15 cellular contexts compared by ENCODE assay signal in the genomic region with DNA sequence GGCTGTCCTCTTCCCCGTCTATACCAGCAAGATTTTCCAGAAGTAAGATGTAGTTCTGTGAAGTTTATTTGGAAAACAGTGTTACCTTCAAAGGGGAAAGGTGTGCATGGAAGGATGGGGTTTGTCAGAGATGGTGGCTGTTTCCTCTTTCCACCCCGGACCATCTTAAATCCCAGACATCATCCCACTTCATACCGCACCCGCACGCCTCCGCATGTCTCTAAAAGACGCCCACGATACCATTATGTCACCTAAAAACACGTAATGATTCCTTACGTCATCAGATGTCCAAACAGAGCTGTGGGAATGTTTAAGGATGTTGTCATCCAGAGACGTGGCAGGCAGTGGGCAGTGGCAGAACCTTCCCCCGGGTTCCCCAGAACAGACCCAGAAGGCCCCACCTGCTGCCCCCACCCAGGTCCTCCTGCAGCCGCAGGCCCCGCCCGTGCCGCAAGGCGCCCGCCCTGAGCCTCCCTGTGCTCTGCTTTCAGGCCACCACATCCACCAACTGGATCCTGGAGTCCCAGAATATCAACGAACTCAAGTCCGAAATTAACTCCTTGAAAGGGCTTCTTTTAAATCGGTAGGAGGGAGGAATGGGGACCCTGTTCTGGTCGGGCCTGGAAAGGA.
"Had no signal": no experiment of that assay in that cellular context is flagged by ENCODE, and none has a peak within 500 bp of the region (broad histone marks: within the 10 kb centered on the region; RNA-seq: fewer than 3 reads in every experiment).

No MANE protein-coding gene starts in this region.

- H3K4me3 Mint-ChIP-seq: activated CD4-positive, alpha-beta memory T cell treated with anti-CD3 and anti-CD28 coated beads for 36 hours; activated CD4-positive, alpha-beta T cell treated with anti-CD3 and anti-CD28 coated beads for 36 hours; activated CD8-positive, alpha-beta memory T cell treated with anti-CD3 and anti-CD28 coated beads, Interleukin-2, amount 10 ng/mL, durations not matched to agents 7 days and 5 days; central memory CD8-positive, alpha-beta T cell; immature natural killer cell; mesothelial cell of epicardium; stimulated activated effector memory CD8-positive, alpha-beta T cell treated with anti-CD3 and anti-CD28 coated beads, Interleukin-12 subunit alpha, Interleukin-12 subunit beta, amount 100 ng/mL, for 72 hours; T-cell had no signal

- H3K36me3 Mint-ChIP-seq: activated CD8-positive, alpha-beta memory T cell treated with anti-CD3 and anti-CD28 coated beads, Interleukin-2, amount 10 ng/mL, durations not matched to agents 7 days and 5 days had no signal

- H3K9me3 Mint-ChIP-seq: activated CD4-positive, alpha-beta memory T cell treated with anti-CD3 and anti-CD28 coated beads for 36 hours; activated T-helper 2 cell treated with anti-CD3 and anti-CD28 coated beads, Interferon-gamma antibody, Interleukin-2, Interleukin-4, amounts not matched to agents 10 μg/mL and 5 μg/mL and 100 μg/mL, durations not matched to agents 14 hours and 24 hours and 36 hours; central memory CD8-positive, alpha-beta T cell; immature natural killer cell; mesothelial cell of epicardium; stimulated activated effector memory CD8-positive, alpha-beta T cell treated with anti-CD3 and anti-CD28 coated beads, Interleukin-12 subunit alpha, Interleukin-12 subunit beta, amount 100 ng/mL, for 72 hours; T-cell had no signal

- H3K4me1 Mint-ChIP-seq: activated CD4-positive, alpha-beta T cell treated with anti-CD3 and anti-CD28 coated beads for 36 hours; activated CD8-positive, alpha-beta memory T cell treated with anti-CD3 and anti-CD28 coated beads, Interleukin-2, amount 10 ng/mL, durations not matched to agents 7 days and 5 days; central memory CD8-positive, alpha-beta T cell; immature natural killer cell; stimulated activated effector memory CD8-positive, alpha-beta T cell treated with anti-CD3 and anti-CD28 coated beads, Interleukin-12 subunit alpha, Interleukin-12 subunit beta, amount 100 ng/mL, for 72 hours; T-cell had no signal

- H3K27ac Mint-ChIP-seq: activated CD4-positive, alpha-beta memory T cell treated with anti-CD3 and anti-CD28 coated beads for 36 hours; activated CD4-positive, alpha-beta T cell treated with anti-CD3 and anti-CD28 coated beads for 36 hours; activated CD8-positive, alpha-beta memory T cell treated with anti-CD3 and anti-CD28 coated beads, Interleukin-2, amount 10 ng/mL, durations not matched to agents 7 days and 5 days; activated T-helper 2 cell treated with anti-CD3 and anti-CD28 coated beads, Interferon-gamma antibody, Interleukin-2, Interleukin-4, amounts not matched to agents 10 μg/mL and 5 μg/mL and 100 μg/mL, durations not matched to agents 14 hours and 24 hours and 36 hours; immature natural killer cell; mesothelial cell of epicardium; stimulated activated effector memory CD8-positive, alpha-beta T cell treated with anti-CD3 and anti-CD28 coated beads, Interleukin-12 subunit alpha, Interleukin-12 subunit beta, amount 100 ng/mL, for 72 hours; T-cell had no signal

- H3K27ac ChIP-seq: lower lobe of right lung had no signal

- H3K4me3 ChIP-seq: lower lobe of right lung had no signal

- DNase-seq: activated CD4-positive, alpha-beta memory T cell treated with anti-CD3 and anti-CD28 coated beads for 36 hours; activated CD4-positive, alpha-beta T cell treated with anti-CD3 and anti-CD28 coated beads for 36 hours; activated CD8-positive, alpha-beta memory T cell treated with anti-CD3 and anti-CD28 coated beads, Interleukin-2, amount 10 ng/mL, durations not matched to agents 7 days and 5 days; activated naive CD4-positive, alpha-beta T cell treated with anti-CD3 and anti-CD28 coated beads, Interleukin-2, amount 50 U/mL, for 16 hours; effector memory CD4-positive, alpha-beta T cell; head of caudate nucleus; immature natural killer cell; T-cell; T1000; trophoblast cell had no signal

- H3K9me3 ChIP-seq: lower lobe of right lung had no signal

- H3K27me3 Mint-ChIP-seq: activated CD4-positive, alpha-beta memory T cell treated with anti-CD3 and anti-CD28 coated beads for 36 hours; activated CD4-positive, alpha-beta T cell treated with anti-CD3 and anti-CD28 coated beads for 36 hours; activated CD8-positive, alpha-beta memory T cell treated with anti-CD3 and anti-CD28 coated beads, Interleukin-2, amount 10 ng/mL, durations not matched to agents 7 days and 5 days; central memory CD8-positive, alpha-beta T cell; T-cell had no signal

- H3K4me1 ChIP-seq: lower lobe of right lung had no signal
